ENCODE assay signal across 9 cellular contexts in genomic region chr17:61389670-61390478, GRCh38. TPM values are rescaled to one million over a fixed set of nuclear protein-coding genes. Genes with fewer than 3 reads are reported as not detected.
DNase-seq lines count a peak whose midpoint lies in the region; ATAC-seq and TF ChIP-seq lines count a peak whose summit lies in the region.
"Had no signal": no experiment of that assay in that cellular context is flagged by ENCODE, and none has a peak within 500 bp of the region (broad histone marks: within the 10 kb centered on the region; RNA-seq: fewer than 3 reads in every experiment).

No MANE protein-coding gene starts in this region.

- no peaks in the 10 kb centered on the region for H3K9me3 ChIP-seq in hepatocyte (ENCODE audit: low read depth)
- H3K9me3 ChIP-seq: SJSA1 had no signal

- TF ChIP-seq CTCF in GM12865 (IDR thresholded peaks at IDR 0.05; ENCODE audit: insufficient read depth, low read depth, low read length, missing control alignments) (peak; percentile 84), hepatocyte (IDR thresholded peaks at IDR 0.05; ENCODE audit: poor library complexity) (peak; percentile 93)

- no peaks in the 10 kb centered on the region for H3K27me3 ChIP-seq in hepatocyte
- H3K27me3 ChIP-seq: SJSA1 had no signal

- H3K4me3 ChIP-seq in GM12865 (ENCODE audit: low read depth, low read length) (no peak overlapping the region), hepatocyte (no peak overlapping the region)
- H3K4me3 ChIP-seq: SJSA1 had no signal

- H3K4me2 ChIP-seq in hepatocyte = peak overlapping the region; percentile 50

- peaks cover 26% of the 10 kb centered on the region for H3K4me1 ChIP-seq in hepatocyte (ENCODE audit: insufficient read depth)

- no peaks in the 10 kb centered on the region for H4K20me1 ChIP-seq in hepatocyte (ENCODE audit: insufficient read depth, poor library complexity, severe bottlenecking)

- no peak overlapping the region for H3K27ac ChIP-seq in hepatocyte
- H3K27ac ChIP-seq: SJSA1 had no signal

- DNase-seq in GM12865 (ENCODE audit: low read depth) (peak; percentile 51), NCI-H69 (lab: John Stamatoyannopoulos, UW) (peak; percentile 75), hepatocyte (ENCODE audit: low spot score) (peak; percentile 74), NCI-H2107 treated with DMSO at 0.1 percent for 48 hours (lab: John Stamatoyannopoulos, UW; ENCODE audit: unreplicated experiment) (no peak)
- peak in 1 of 2 donors; percentile 80 for DNase-seq in activated naive CD4-positive, alpha-beta T cell treated with anti-CD3 and anti-CD28 coated beads, Interleukin-2, amount 50 U/mL, for 72 hours (ENCODE audit: low spot score in 2 of 2)
- DNase-seq in stimulated activated CD4-positive, alpha-beta T cell treated with anti-CD3 and anti-CD28 coated beads, Interleukin-15, amount 100 ng/mL, for 24 hours = peak; percentile 69

- no peak overlapping the region for H3K27ac Mint-ChIP-seq in activated naive CD4-positive, alpha-beta T cell treated with anti-CD3 and anti-CD28 coated beads, Interleukin-2, amount 50 U/mL, for 72 hours

- no peaks in the 10 kb centered on the region for H3K36me3 ChIP-seq in hepatocyte (replicated peaks; ENCODE audit: insufficient read depth, low read depth)
- H3K36me3 ChIP-seq: SJSA1 had no signal

- H3K9me2 ChIP-seq in hepatocyte (replicated peaks; ENCODE audit: insufficient read depth) = no peaks in the 10 kb centered on the region

- H3K36me3 Mint-ChIP-seq in activated naive CD4-positive, alpha-beta T cell treated with anti-CD3 and anti-CD28 coated beads, Interleukin-2, amount 50 U/mL, for 72 hours = no peaks in the 10 kb centered on the region

- peak; percentile 62 to 71 for ATAC-seq in activated naive CD4-positive, alpha-beta T cell treated with anti-CD3 and anti-CD28 coated beads, Interleukin-2, amount 50 U/mL, for 72 hours
- ATAC-seq in GM21717 (IDR thresholded peaks at IDR 0.05; ENCODE audit: unreplicated experiment) (no peak), GM19395 (IDR thresholded peaks at IDR 0.05; ENCODE audit: unreplicated experiment) (no peak)

- H3K9me3 Mint-ChIP-seq in activated naive CD4-positive, alpha-beta T cell treated with anti-CD3 and anti-CD28 coated beads, Interleukin-2, amount 50 U/mL, for 72 hours = no peaks in the 10 kb centered on the region

- WGBS in hepatocyte (ENCODE audit: low lambda C conversion rate, missing lambda C conversion rate) = 32% methylated on average over 25 of the region's 25 CpGs

- H2AFZ ChIP-seq in hepatocyte = no peak overlapping the region

- H3K79me2 ChIP-seq in hepatocyte = peaks cover 39% of the 10 kb centered on the region

RNA-seq across cellular contexts. Expression of gene TBX2, which starts 9.8 kb away (rescaled TPM):
- not detected for total RNA-seq in activated naive CD4-positive, alpha-beta T cell treated with anti-CD3 and anti-CD28 coated beads, Interleukin-2, amount 50 U/mL, for 72 hours
- 17.9 and 19.6 TPM in 2 replicates for total RNA-seq in hepatocyte
- polyA plus RNA-seq in hepatocyte = 27.5 and 29.3 TPM in 2 replicates

Comparison
In these comparisons a context has a peak if more than half of its experiments do, and no peak if none do; other contexts are left out.
1. ATAC-seq: peak in activated naive CD4-positive, alpha-beta T cell treated with anti-CD3 and anti-CD28 coated beads, Interleukin-2, amount 50 U/mL, for 72 hours (2 of 2); none in GM21717 (single experiment) and GM19395 (single experiment).
2. RNA of gene TBX2, which starts 9.8 kb away (total RNA-seq): 17.9 to 19.6 TPM in hepatocyte; not detected in activated naive CD4-positive, alpha-beta T cell treated with anti-CD3 and anti-CD28 coated beads, Interleukin-2, amount 50 U/mL, for 72 hours; every median in the first group is over 10 times any median in the second.